ENCODE assay signal across 20 cellular contexts in genomic region chr7:106582365-106582764, GRCh38.
A peak's percentile ranks its signal among the peaks of the same experiment; 100 is the strongest.
DNase-seq lines count a peak whose midpoint lies in the region; ATAC-seq and TF ChIP-seq lines count a peak whose summit lies in the region.
"Had no signal": no experiment of that assay in that cellular context is flagged by ENCODE, and none has a peak within 500 bp of the region (broad histone marks: within the 10 kb centered on the region; RNA-seq: fewer than 3 reads in every experiment).

No MANE protein-coding gene starts in this region.

- H3K4me3 ChIP-seq in H7 (ENCODE audit: insufficient read depth, low read depth, low read length) (no peak overlapping the region), fibroblast of lung (replicated peaks in 1 of 4; ENCODE audit: control extremely low read depth in 1 of 4, insufficient read depth in 1 of 4, low read depth in 3 of 4, low read length in 4 of 4) (no peak overlapping the region), lower leg skin (ENCODE audit: low read depth, poor library complexity, severe bottlenecking) (no peak overlapping the region)
- H3K4me3 ChIP-seq: A549; BLaER1 treated with 17β-estradiol and CSF1 and Interleukin-3, amounts not matched to agents 10 nM and 100 nM had no signal

- H3K9me3 Mint-ChIP-seq in WTC11: peaks cover 8% of the 10 kb centered on the region
- H3K9me3 Mint-ChIP-seq: CD4-positive, alpha-beta T cell; CD8-positive, alpha-beta memory T cell had no signal

- no peak overlapping the region for H3K4me2 ChIP-seq in fibroblast of lung (ENCODE audit: extremely low read depth, insufficient read depth, low read length)
- H3K4me2 ChIP-seq: A549; BLaER1 treated with 17β-estradiol and CSF1 and Interleukin-3, amounts not matched to agents 10 nM and 100 nM had no signal

- H3K27me3 ChIP-seq in H7 (ENCODE audit: control insufficient read depth, insufficient read depth, low read length) (no peaks in the 10 kb centered on the region), fibroblast of lung (ENCODE audit: control insufficient read depth, insufficient read depth, low read length) (no peaks in the 10 kb centered on the region)
- H3K27me3 ChIP-seq: BE2C; BLaER1 treated with 17β-estradiol and CSF1 and Interleukin-3, amounts not matched to agents 10 nM and 100 nM had no signal

- H3K79me2 ChIP-seq in fibroblast of lung (ENCODE audit: control insufficient read depth, insufficient read depth, low read length): no peaks in the 10 kb centered on the region

- H3K27me3 Mint-ChIP-seq in WTC11 (ENCODE audit: low read depth): no peaks in the 10 kb centered on the region

- WGBS in lower leg skin, 2 donors: 84 to 88% methylated on average over 2 of the region's 2 CpGs

- no peak overlapping the region for H3K4me3 Mint-ChIP-seq in WTC11
- H3K4me3 Mint-ChIP-seq: CD14-positive monocyte; CD4-positive, alpha-beta T cell; CD8-positive, alpha-beta memory T cell had no signal

- ATAC-seq in WTC11 (peak; percentile 53; the same call in 1 of the 2 replicates), GM18873 (IDR thresholded peaks at IDR 0.05; ENCODE audit: low FRiP score, unreplicated experiment) (no peak), HG03571 (IDR thresholded peaks at IDR 0.05; ENCODE audit: unreplicated experiment) (no peak), GM21529 (IDR thresholded peaks at IDR 0.05; ENCODE audit: unreplicated experiment) (no peak)
- ATAC-seq: A549, HCT116 had no signal

- CTCF ChIA-PET in WTC11 (lab: Charles Lee): no interaction called here

- POLR2A ChIA-PET in WTC11 (lab: Charles Lee): interaction anchor here (1.2 kb wide), 1 partner anchor 297 kb away, joined by 3 read pairs; no protein-coding TSS in a partner anchor

- H3K9me3 ChIP-seq in fibroblast of lung (ENCODE audit: control insufficient read depth, insufficient read depth, low read depth, low read length): no peaks in the 10 kb centered on the region
- H3K9me3 ChIP-seq: A549, BE2C had no signal

- peaks cover 6% of the 10 kb centered on the region for H3K4me1 ChIP-seq in fibroblast of lung (ENCODE audit: control insufficient read depth, extremely low read depth, insufficient read depth, low read length)
- H3K4me1 ChIP-seq: A549; BLaER1 treated with 17β-estradiol and CSF1 and Interleukin-3, amounts not matched to agents 10 nM and 100 nM had no signal

- TF ChIP-seq POLR2A in lower leg skin (IDR thresholded peaks at IDR 0.05): no peak

- no peaks in the 10 kb centered on the region for H4K20me1 ChIP-seq in fibroblast of lung (ENCODE audit: control insufficient read depth, extremely low read depth, insufficient read depth, low read length)
- H4K20me1 ChIP-seq: BLaER1 treated with 17β-estradiol and CSF1 and Interleukin-3, amounts not matched to agents 10 nM and 100 nM had no signal

- TF ChIP-seq CTCF in WTC11 (IDR thresholded peaks at IDR 0.05): no peak
- no peak for TF ChIP-seq CTCF in fibroblast of lung (conservative IDR thresholded peaks at IDR 0.05 in 1 of 2, IDR thresholded peaks at IDR 0.05 in 1 of 2; ENCODE audit: low read depth in 1 of 2, low read length in 2 of 2)
- no peak for TF ChIP-seq CTCF in lower leg skin (IDR thresholded peaks at IDR 0.05)

- no peak overlapping the region for H3K9ac ChIP-seq in fibroblast of lung (ENCODE audit: insufficient read depth, low read length)
- H3K9ac ChIP-seq: BLaER1 treated with 17β-estradiol and CSF1 and Interleukin-3, amounts not matched to agents 10 nM and 100 nM had no signal

- no peak overlapping the region for H3K27ac Mint-ChIP-seq in WTC11
- H3K27ac Mint-ChIP-seq: CD14-positive monocyte; CD4-positive, alpha-beta T cell; CD8-positive, alpha-beta memory T cell had no signal

- DNase-seq in H7 (peak; percentile 27), WTC11 (ENCODE audit: low spot score) (no peak), fibroblast of lung (ENCODE audit: low read depth in 2 of 2) (no peak), lower leg skin (ENCODE audit: low spot score in 2 of 2) (no peak)
- DNase-seq: 8988T; ACHN; AML-193; BE2C; CD4-positive, alpha-beta T cell; CD8-positive, alpha-beta memory T cell; DMS 273 treated with DMSO at 0.1 percent for 48 hours; DMS79 treated with DMSO at 0.1 percent for 48 hours; GOT3 had no signal

- intact Hi-C loops in lower leg skin (cut with DNase I; ENCODE audit: low total_unique reads): no loop called here

- no peak overlapping the region for H2AFZ ChIP-seq in fibroblast of lung (ENCODE audit: low read length)

- no peaks in the 10 kb centered on the region for H3K36me3 Mint-ChIP-seq in WTC11
- H3K36me3 Mint-ChIP-seq: CD14-positive monocyte had no signal

- H3K36me3 ChIP-seq in H7 (replicated peaks; ENCODE audit: control insufficient read depth, insufficient read depth, low read length) (no peaks in the 10 kb centered on the region), fibroblast of lung (ENCODE audit: control insufficient read depth, insufficient read depth, low read length) (no peaks in the 10 kb centered on the region)
- H3K36me3 ChIP-seq: BE2C; BLaER1 treated with 17β-estradiol and CSF1 and Interleukin-3, amounts not matched to agents 10 nM and 100 nM had no signal

- peak overlapping the region; percentile 22 for H3K27ac ChIP-seq in fibroblast of lung (ENCODE audit: insufficient read depth, low read length)
- H3K27ac ChIP-seq: A549; BLaER1 treated with 17β-estradiol and CSF1 and Interleukin-3, amounts not matched to agents 10 nM and 100 nM had no signal

- H3K4me1 Mint-ChIP-seq in WTC11: peaks cover 4% of the 10 kb centered on the region; the same call in 1 of the 2 replicates
- H3K4me1 Mint-ChIP-seq: CD14-positive monocyte; CD8-positive, alpha-beta memory T cell had no signal

TF ChIP-seq in WTC11, 78 proteins besides CTCF, POLR2A, EP300 and RAD21:
- TF ChIP-seq MXD4 (CRISPR knock-in tag; IDR thresholded peaks at IDR 0.05; ENCODE audit: borderline replicate concordance) (no peak), ATF2 (CRISPR knock-in tag; IDR thresholded peaks at IDR 0.05; ENCODE audit: borderline replicate concordance, low read depth) (no peak)
- TF ChIP-seq, protein P1, sequence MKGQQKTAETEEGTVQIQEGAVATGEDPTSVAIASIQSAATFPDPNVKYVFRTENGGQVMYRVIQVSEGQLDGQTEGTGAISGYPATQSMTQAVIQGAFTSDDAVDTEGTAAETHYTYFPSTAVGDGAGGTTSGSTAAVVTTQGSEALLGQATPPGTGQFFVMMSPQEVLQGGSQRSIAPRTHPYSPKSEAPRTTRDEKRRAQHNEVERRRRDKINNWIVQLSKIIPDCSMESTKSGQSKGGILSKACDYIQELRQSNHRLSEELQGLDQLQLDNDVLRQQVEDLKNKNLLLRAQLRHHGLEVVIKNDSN (CRISPR knock-in tag; IDR thresholded peaks at IDR 0.05): no peak
TF ChIP-seq in WTC11: peak in this region for 0.
